ENCODE assay signal across 7 cellular contexts in the genomic region with DNA sequence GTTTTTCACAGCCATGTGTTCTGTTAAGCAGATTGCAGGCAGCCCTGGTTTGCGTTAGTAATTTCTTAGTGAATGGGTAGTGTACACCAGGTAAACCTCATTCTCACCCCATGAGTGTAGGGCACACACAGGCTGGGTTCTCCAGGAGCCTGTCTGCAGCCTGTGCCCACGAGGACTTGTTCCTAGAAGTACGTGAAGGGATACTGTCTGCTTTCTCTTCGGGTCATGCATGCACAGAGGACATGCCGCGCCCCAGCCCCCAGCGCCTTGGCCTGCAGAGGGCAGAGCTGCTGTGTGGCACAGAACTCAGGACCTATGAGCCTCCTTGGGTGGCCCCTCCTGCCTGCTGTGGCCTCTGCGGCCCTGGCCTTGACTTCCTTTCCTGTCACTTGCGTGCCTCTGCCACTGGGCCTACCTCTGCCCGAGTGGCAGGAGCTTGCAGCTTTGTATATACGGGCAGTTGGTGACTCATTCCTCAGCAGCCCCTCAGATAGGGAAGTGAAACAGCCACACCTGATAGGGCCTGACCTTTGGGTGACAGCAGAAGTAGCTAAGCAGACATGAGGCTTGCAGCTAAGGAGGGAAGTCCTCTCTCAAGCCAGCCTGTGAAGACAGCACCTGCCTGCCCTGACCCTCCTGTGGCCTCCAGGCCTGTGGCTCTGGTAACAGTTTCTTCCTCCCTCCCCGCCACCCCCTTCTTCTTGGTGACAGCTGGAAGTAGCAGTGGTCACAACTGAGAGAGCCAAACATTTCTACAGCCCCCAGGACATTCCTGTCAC. TPM values are rescaled to one million over a fixed set of nuclear protein-coding genes. Genes with fewer than 3 reads are reported as not detected.
DNase-seq lines count a peak whose midpoint lies in the region; ATAC-seq and TF ChIP-seq lines count a peak whose summit lies in the region.

No MANE protein-coding gene starts in this region.

- in situ Hi-C loops in transverse colon (cut with MboI; ENCODE audit: low pct_ligation_motif_present in 1 of 4, low pct_unique_long_range_greater_than_20kb in 1 of 4, low sequenced_read_pairs in 3 of 4) = no loop called here

- H4K20me1 ChIP-seq in fibroblast of lung (ENCODE audit: control insufficient read depth, extremely low read depth, insufficient read depth, low read length) = no peaks in the 10 kb centered on the region

- intact Hi-C loops in transverse colon (cut with DNase I; ENCODE audit: low total_unique reads) = no loop called here

- H3K9me3 ChIP-seq in fibroblast of lung (ENCODE audit: control insufficient read depth, insufficient read depth, low read depth, low read length) (no peaks in the 10 kb centered on the region), transverse colon (no peaks in the 10 kb centered on the region)

- H3K4me1 ChIP-seq in fibroblast of lung (ENCODE audit: control insufficient read depth, extremely low read depth, insufficient read depth, low read length) = peaks cover 22% of the 10 kb centered on the region
- peaks cover 39 to 61% (median 51%) of the 10 kb centered on the region in 4 donors for H3K4me1 ChIP-seq in transverse colon

- peak overlapping the region; percentile 20 for H3K9ac ChIP-seq in fibroblast of lung (ENCODE audit: insufficient read depth, low read length)

- H3K27ac ChIP-seq in fibroblast of lung (ENCODE audit: insufficient read depth, low read length) (peak overlapping the region; percentile 80), transverse colon (peak overlapping the region; percentile 81 to 87 (median 82))

- no peaks in the 10 kb centered on the region for H3K79me2 ChIP-seq in fibroblast of lung (ENCODE audit: control insufficient read depth, insufficient read depth, low read length)

- H3K4me2 ChIP-seq in fibroblast of lung (ENCODE audit: extremely low read depth, insufficient read depth, low read length) = peak overlapping the region; percentile 54

- DNase-seq in NOMO-1 (lab: John Stamatoyannopoulos, UW; ENCODE audit: unreplicated experiment in 2 of 2) (peak; percentile 99 to 100), fibroblast of lung (ENCODE audit: low read depth in 2 of 2) (peak in 1 of 2 donors; percentile 44), nucleus accumbens (lab: John Stamatoyannopoulos, UW) (peak in 46 of 56 donors; percentile 9 to 74 (median 37)), transverse colon (peak; percentile 91)
- peak; percentile 45 for DNase-seq in activated T-cell treated with anti-CD3 and anti-CD28 coated beads, Interleukin-2, amount 50 U/mL, for 1 hour

- TF ChIP-seq CTCF in fibroblast of lung (conservative IDR thresholded peaks at IDR 0.05 in 1 of 2, IDR thresholded peaks at IDR 0.05 in 1 of 2; ENCODE audit: low read depth in 1 of 2, low read length in 2 of 2) = peak in 1 of 2 donors; percentile 50
- peak; percentile 38 to 88 (median 59) for TF ChIP-seq CTCF in transverse colon (IDR thresholded peaks at IDR 0.05)

- 34 to 50% methylated on average over 1 to 6 of the region's 12 CpGs for WGBS in transverse colon (ENCODE audit: low coverage in 1 of 2), 2 donors

- H3K4me3 ChIP-seq in fibroblast of lung (replicated peaks in 1 of 4; ENCODE audit: control extremely low read depth in 1 of 4, insufficient read depth in 1 of 4, low read depth in 3 of 4, low read length in 4 of 4) (peak overlapping the region in 1 of 4 experiments; percentile 7), transverse colon (no peak overlapping the region)

- peak; percentile 70 for TF ChIP-seq EP300 in transverse colon (IDR thresholded peaks at IDR 0.05; ENCODE audit: low read depth)

- H3K27me3 ChIP-seq in fibroblast of lung (ENCODE audit: control insufficient read depth, insufficient read depth, low read length) = no peaks in the 10 kb centered on the region
- no peaks in the 10 kb centered on the region for H3K27me3 ChIP-seq in transverse colon

- H3K36me3 ChIP-seq in fibroblast of lung (ENCODE audit: control insufficient read depth, insufficient read depth, low read length) = no peaks in the 10 kb centered on the region
- H3K36me3 ChIP-seq in transverse colon = no peaks in the 10 kb centered on the region

- peak; percentile 72 for TF ChIP-seq POLR2A in GM18505 (IDR thresholded peaks at IDR 0.05; ENCODE audit: borderline replicate concordance, extremely low read depth, insufficient read depth, insufficient read length)
- peak; percentile 58 for TF ChIP-seq POLR2A in transverse colon (IDR thresholded peaks at IDR 0.05)

- H2AFZ ChIP-seq in fibroblast of lung (ENCODE audit: low read length) = no peak overlapping the region

- ATAC-seq in GM18505 (IDR thresholded peaks at IDR 0.05; ENCODE audit: unreplicated experiment) = peak; percentile 65
- peak; percentile 75 for ATAC-seq in HG02678 (IDR thresholded peaks at IDR 0.05; ENCODE audit: unreplicated experiment)

RNA-seq across cellular contexts. Expression of a gene that starts 19.5 kb away (rescaled TPM):
- total RNA-seq in fibroblast of lung (6.3 and 6.4 TPM in 2 replicates), transverse colon (10 to 100 TPM in 3 of 4 donors, 1 to 10 TPM in 1; 5.2 to 54.5 (median 25.2) TPM)
- polyA plus RNA-seq in fibroblast of lung = 8.0 and 13.5 TPM in 2 replicates
- polyA plus RNA-seq in fibroblast of lung (2012) = 6.6 and 13.9 TPM in 2 replicates
- 10.4 and 16.2 TPM in 2 replicates for polyA minus RNA-seq in fibroblast of lung (ENCODE audit: low replicate concordance)

RNA-seq across cellular contexts. Expression of a gene that starts 47.6 kb away (rescaled TPM):
- total RNA-seq in fibroblast of lung (0.50 and 1.5 TPM in 2 replicates), transverse colon (10 to 100 TPM in 3 of 4 donors, not detected in 1; 11.3 to 24.8 (median 15.8) TPM)
- polyA plus RNA-seq in fibroblast of lung = 0.93 and 1.2 TPM in 2 replicates
- polyA plus RNA-seq in fibroblast of lung (2012) = 0.39 and 0.50 TPM in 2 replicates
- polyA minus RNA-seq in fibroblast of lung (ENCODE audit: low replicate concordance) = 1.7 and 4.0 TPM in 2 replicates
